14 cellular contexts compared by ENCODE assay signal in genomic region chr3:152379415-152380042, GRCh38.
DNase-seq lines count a peak whose midpoint lies in the region; ATAC-seq, FAIRE-seq and TF ChIP-seq lines count a peak whose summit lies in the region.
"Had no signal": no experiment of that assay in that cellular context is flagged by ENCODE, and none has a peak within 500 bp of the region (broad histone marks: within the 10 kb centered on the region; RNA-seq: fewer than 3 reads in every experiment).

No MANE protein-coding gene starts in this region.

- no peak for TF ChIP-seq CTCF in OCI-LY1 (IDR thresholded peaks at IDR 0.05; ENCODE audit: low read length)
- no peak for TF ChIP-seq CTCF in endothelial cell of umbilical vein (IDR thresholded peaks at IDR 0.05; ENCODE audit: extremely low read depth in 1 of 2, insufficient read depth in 1 of 2, low read depth in 1 of 2, low read length in 2 of 2)
- no peak for TF ChIP-seq CTCF in smooth muscle cell (IDR thresholded peaks at IDR 0.05; ENCODE audit: borderline replicate concordance, insufficient read depth, poor library complexity, severe bottlenecking)
- TF ChIP-seq CTCF in breast epithelium (IDR thresholded peaks at IDR 0.05) = no peak

- no peaks in the 10 kb centered on the region for H3K27me3 ChIP-seq in CD8-positive, alpha-beta memory T cell (ENCODE audit: insufficient read depth, low read length, poor library complexity, severe bottlenecking)
- H3K27me3 ChIP-seq in OCI-LY1 (ENCODE audit: insufficient read depth, low read length) = no peaks in the 10 kb centered on the region
- no peaks in the 10 kb centered on the region for H3K27me3 ChIP-seq in endothelial cell of umbilical vein (ENCODE audit: control insufficient read depth in 2 of 2, insufficient read depth in 2 of 2, low read length in 2 of 2)
- no peaks in the 10 kb centered on the region for H3K27me3 ChIP-seq in smooth muscle cell (ENCODE audit: low read depth)
- no peaks in the 10 kb centered on the region for H3K27me3 ChIP-seq in breast epithelium
- H3K27me3 ChIP-seq: foreskin keratinocyte had no signal

- peak overlapping the region in 2 of 7 donors; percentile 9 to 30 for H3K4me3 Mint-ChIP-seq in CD8-positive, alpha-beta memory T cell

- dilution Hi-C loops in endothelial cell of umbilical vein (cut with MboI; ENCODE audit: extremely low pct_ligation_motif_present, low sequenced_read_pairs) = no loop called here

- H3K4me2 ChIP-seq in OCI-LY1 (ENCODE audit: low read length) = peak overlapping the region; percentile 2; the same call in 1 of the 2 replicates
- H3K4me2 ChIP-seq in endothelial cell of umbilical vein (ENCODE audit: insufficient read depth, low read length) = peak overlapping the region; percentile 49
- H3K4me2 ChIP-seq in smooth muscle cell = peak overlapping the region; percentile 45

- ATAC-seq in GM21576 (IDR thresholded peaks at IDR 0.05; ENCODE audit: unreplicated experiment) (no peak), HG02798 (IDR thresholded peaks at IDR 0.05; ENCODE audit: poor library complexity, unreplicated experiment) (no peak)
- ATAC-seq: foreskin keratinocyte, HepG2 had no signal

- H2AFZ ChIP-seq in OCI-LY1 (ENCODE audit: low read length) = no peak overlapping the region
- H2AFZ ChIP-seq in endothelial cell of umbilical vein (ENCODE audit: low read depth, low read length) = no peak overlapping the region
- H2AFZ ChIP-seq in smooth muscle cell (ENCODE audit: low read depth) = no peak overlapping the region

- BruUV-seq in endothelial cell of umbilical vein (replicated peaks; lab: Mats Ljungman, UMichigan) = no TSS peak

- peaks cover 12% of the 10 kb centered on the region; the same call in 1 of the 2 replicates for H3F3A ChIP-seq in OCI-LY1 (ENCODE audit: insufficient read depth, low read length)
- H3F3A ChIP-seq in smooth muscle cell (ENCODE audit: low read depth) = no peaks in the 10 kb centered on the region

- H3K9me3 Mint-ChIP-seq in CD8-positive, alpha-beta memory T cell = no peaks in the 10 kb centered on the region

- no peak for TF ChIP-seq POLR2A in endothelial cell of umbilical vein (IDR thresholded peaks at IDR 0.05; ENCODE audit: low read depth, low read length)
- TF ChIP-seq POLR2A in breast epithelium (IDR thresholded peaks at IDR 0.05) = no peak

- peaks cover 0 to 45% (median 13%) of the 10 kb centered on the region in 3 donors for H3K36me3 Mint-ChIP-seq in CD8-positive, alpha-beta memory T cell

- no peak overlapping the region for H3K27ac ChIP-seq in CD8-positive, alpha-beta memory T cell (ENCODE audit: low read depth, low read length)
- H3K27ac ChIP-seq in OCI-LY1 (ENCODE audit: low read depth, low read length, poor library complexity, severe bottlenecking) (peak overlapping the region; percentile 22), endothelial cell of umbilical vein (ENCODE audit: insufficient read depth, low read depth, low read length) (no peak overlapping the region), smooth muscle cell (ENCODE audit: low read depth) (peak overlapping the region; percentile 30), breast epithelium (peak overlapping the region in 1 of 2 donors; percentile 29)
- H3K27ac ChIP-seq: foreskin keratinocyte had no signal

- peak overlapping the region in 6 of 8 donors; percentile 15 to 83 (median 34) for H3K27ac Mint-ChIP-seq in CD8-positive, alpha-beta memory T cell

- H3K9me2 ChIP-seq in OCI-LY1 (ENCODE audit: low read depth, low read length) = no peaks in the 10 kb centered on the region

- POLR2A ChIA-PET in CD8-positive, alpha-beta memory T cell (lab: Charles Lee) = no interaction called here
- POLR2A ChIA-PET in endothelial cell of umbilical vein (lab: Charles Lee) = no interaction called here

- H3K79me2 ChIP-seq in OCI-LY1 (ENCODE audit: insufficient read depth, low read length) (peaks cover 96% of the 10 kb centered on the region), endothelial cell of umbilical vein (ENCODE audit: control insufficient read depth, insufficient read depth, low read length) (peaks cover 99% of the 10 kb centered on the region), smooth muscle cell (ENCODE audit: low read depth) (peaks cover 76% of the 10 kb centered on the region)

- H3K4me3 ChIP-seq in CD8-positive, alpha-beta memory T cell (ENCODE audit: low read length) = no peak overlapping the region
- H3K4me3 ChIP-seq in OCI-LY1 (ENCODE audit: low read depth, low read length, poor library complexity, severe bottlenecking) = no peak overlapping the region
- no peak overlapping the region for H3K4me3 ChIP-seq in endothelial cell of umbilical vein (replicated peaks in 1 of 3; ENCODE audit: insufficient read depth in 1 of 3, low read depth in 1 of 3, low read length in 3 of 3)
- no peak overlapping the region for H3K4me3 ChIP-seq in smooth muscle cell
- no peak overlapping the region for H3K4me3 ChIP-seq in breast epithelium

- peak; percentile 26 for FAIRE-seq in endothelial cell of umbilical vein (lab: Jason Lieb, UNC)
- FAIRE-seq in urothelium cell line (lab: Jason Lieb, UNC) = no peak
- FAIRE-seq: HepG2 had no signal

- H4K20me1 ChIP-seq in OCI-LY1 (ENCODE audit: insufficient read depth, low read length) = no peaks in the 10 kb centered on the region
- H4K20me1 ChIP-seq in endothelial cell of umbilical vein (replicated peaks; ENCODE audit: control insufficient read depth, extremely low read depth, insufficient read depth, low read length) = peaks cover 13% of the 10 kb centered on the region
- peaks cover 96% of the 10 kb centered on the region for H4K20me1 ChIP-seq in smooth muscle cell (ENCODE audit: low read depth)

- WGBS in smooth muscle cell (ENCODE audit: low lambda C conversion rate) = 77% methylated on average over 4 of the region's 4 CpGs

- H3K9ac ChIP-seq in OCI-LY1 (ENCODE audit: low read length) = no peak overlapping the region
- H3K9ac ChIP-seq in endothelial cell of umbilical vein (replicated peaks; ENCODE audit: extremely low read depth, insufficient read depth, low read length) = no peak overlapping the region
- H3K9ac ChIP-seq in smooth muscle cell (ENCODE audit: low read depth) = no peak overlapping the region

- H3K9me1 ChIP-seq in endothelial cell of umbilical vein (replicated peaks; ENCODE audit: control insufficient read depth, extremely low read depth, insufficient read depth, low read length) = no peaks in the 10 kb centered on the region

- no peak for DNase-seq in CD8-positive, alpha-beta memory T cell
- DNase-seq in endothelial cell of umbilical vein (ENCODE audit: low read depth, low spot score) (peak; percentile 60), smooth muscle cell (lab: John Stamatoyannopoulos, UW; ENCODE audit: unreplicated experiment) (no peak), urothelium cell line (ENCODE audit: low spot score) (no peak), breast epithelium (ENCODE audit: low spot score in 2 of 2) (no peak)
- DNase-seq: activated CD4-positive, CD25-positive, alpha-beta regulatory T cell; cortex of kidney; NCI-H1436 treated with DMSO at 0.1 percent for 48 hours; NCI-H748 treated with DMSO at 0.1 percent for 48 hours had no signal

- H3K36me3 ChIP-seq in CD8-positive, alpha-beta memory T cell (ENCODE audit: insufficient read depth, low read length) = peaks cover 8% of the 10 kb centered on the region
- H3K36me3 ChIP-seq in OCI-LY1 (ENCODE audit: insufficient read depth, low read length) (peaks cover 38% of the 10 kb centered on the region), endothelial cell of umbilical vein (ENCODE audit: control insufficient read depth in 2 of 2, extremely low read depth in 1 of 2, insufficient read depth in 2 of 2, low read length in 2 of 2) (peaks cover 3 to 9% of the 10 kb centered on the region in 2 experiments), smooth muscle cell (ENCODE audit: low read depth) (no peaks in the 10 kb centered on the region), breast epithelium (no peaks in the 10 kb centered on the region)

- peaks cover 84 to 98% (median 95%) of the 10 kb centered on the region in 3 donors for H3K4me1 Mint-ChIP-seq in CD8-positive, alpha-beta memory T cell

- H3K9me3 ChIP-seq in CD8-positive, alpha-beta memory T cell (ENCODE audit: low read length) = no peaks in the 10 kb centered on the region
- H3K9me3 ChIP-seq in OCI-LY1 (ENCODE audit: low read length) (no peaks in the 10 kb centered on the region), endothelial cell of umbilical vein (replicated peaks; ENCODE audit: control insufficient read depth, insufficient read depth, low read length) (no peaks in the 10 kb centered on the region), smooth muscle cell (replicated peaks; ENCODE audit: low read depth) (no peaks in the 10 kb centered on the region), breast epithelium (no peaks in the 10 kb centered on the region)

- peaks cover 85% of the 10 kb centered on the region for H3K4me1 ChIP-seq in CD8-positive, alpha-beta memory T cell (ENCODE audit: insufficient read depth, low read length)
- H3K4me1 ChIP-seq in OCI-LY1 (ENCODE audit: insufficient read depth, low read length, severe bottlenecking) (peaks cover 87% of the 10 kb centered on the region), endothelial cell of umbilical vein (ENCODE audit: control insufficient read depth, extremely low read depth, insufficient read depth, low read length) (peaks cover 74% of the 10 kb centered on the region), smooth muscle cell (ENCODE audit: low read depth) (peaks cover 32% of the 10 kb centered on the region), breast epithelium (peaks cover 2 to 7% of the 10 kb centered on the region in 2 donors)

- intact Hi-C loops in endothelial cell of umbilical vein (cut with micrococcal nuclease) = no loop called here
- intact Hi-C loops in breast epithelium (cut with DNase I; ENCODE audit: low total_unique reads) = no loop called here

- CTCF ChIA-PET in CD8-positive, alpha-beta memory T cell (lab: Charles Lee) = no interaction called here
- CTCF ChIA-PET in endothelial cell of umbilical vein (lab: Charles Lee) = interaction anchor here (1.1 kb wide), 1 partner anchor 64 kb away, joined by 3 read pairs; no protein-coding TSS in a partner anchor

- no peaks in the 10 kb centered on the region for H3K27me3 Mint-ChIP-seq in CD8-positive, alpha-beta memory T cell

TF ChIP-seq in endothelial cell of umbilical vein, 7 proteins besides CTCF, POLR2A, EP300 and RAD21:
- TF ChIP-seq MAX (IDR thresholded peaks at IDR 0.05; ENCODE audit: insufficient read depth, insufficient read length) (no peak), FOS (IDR thresholded peaks at IDR 0.05; ENCODE audit: borderline replicate concordance, insufficient read depth, low read length) (peak; percentile 49)
TF ChIP-seq in endothelial cell of umbilical vein: peak in this region for 1.

Comparison
In these comparisons a context has a peak if more than half of its experiments do, and no peak if none do; other contexts are left out.
1. H3K27ac ChIP-seq: peak in OCI-LY1 (single experiment) and smooth muscle cell (single experiment); none in CD8-positive, alpha-beta memory T cell (single experiment) and endothelial cell of umbilical vein (single experiment).
2. Peak in every context shown above with its lines, with median percentiles within 50 percentile points of each other: H3K4me2 ChIP-seq.